Comparison of ENCODE assay signal across 17 cellular contexts in the genomic region with DNA sequence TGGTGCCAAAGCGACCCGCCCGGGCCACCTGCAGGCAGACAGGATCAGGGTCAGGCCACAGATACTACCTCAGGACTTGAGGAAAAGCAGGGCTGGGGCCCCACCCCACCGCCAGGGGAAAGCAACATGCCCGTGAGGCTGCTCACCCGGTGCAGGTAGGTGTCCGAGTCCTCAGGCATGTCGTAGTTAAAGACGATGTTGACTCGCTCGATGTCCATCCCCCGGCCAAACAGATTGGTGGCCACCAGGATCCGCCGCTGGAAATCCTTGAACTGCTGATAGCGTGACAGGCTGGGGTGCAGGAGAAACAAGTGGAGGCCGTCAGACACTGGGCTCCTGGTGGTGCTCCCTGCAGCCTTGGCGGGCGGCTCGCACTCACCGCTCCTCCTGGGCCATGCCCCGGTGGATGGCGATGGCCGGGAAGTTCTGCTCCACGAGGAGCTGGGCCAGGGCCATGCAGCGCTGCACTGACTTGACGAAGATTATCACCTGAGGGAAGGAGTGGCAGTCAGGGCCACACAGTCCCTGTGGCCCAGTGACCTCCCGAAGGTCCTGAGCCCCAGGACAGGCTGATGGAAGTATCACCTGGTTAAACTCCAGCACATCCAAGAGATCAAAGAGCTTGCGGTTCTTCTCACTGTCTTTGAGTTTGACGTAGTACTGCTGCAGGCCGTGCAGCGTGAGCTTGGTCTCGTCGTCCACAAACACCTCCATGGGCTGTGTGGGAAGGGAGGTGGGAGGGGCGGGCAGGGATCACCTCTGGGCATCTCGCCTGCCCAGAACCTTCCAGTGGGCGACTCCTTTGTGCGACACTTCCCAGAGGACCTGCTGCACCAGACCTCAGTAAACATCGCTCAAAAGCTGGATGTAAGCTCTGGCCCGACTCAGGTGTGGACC. TPM values are rescaled to one million over a fixed set of nuclear protein-coding genes. Genes with fewer than 3 reads are reported as not detected.
A peak's percentile ranks its signal among the peaks of the same experiment; 100 is the strongest.
DNase-seq lines count a peak whose midpoint lies in the region; ATAC-seq, FAIRE-seq and TF ChIP-seq lines count a peak whose summit lies in the region.
"Had no signal": no experiment of that assay in that cellular context is flagged by ENCODE, and none has a peak within 500 bp of the region (broad histone marks: within the 10 kb centered on the region; RNA-seq: fewer than 3 reads in every experiment).

No MANE protein-coding gene starts in this region.

- peaks cover 0 to 2% (median 0%) of the 10 kb centered on the region in 3 donors for H3K27me3 Mint-ChIP-seq in CD14-positive monocyte (ENCODE audit: low read depth in 3 of 3)
- H3K27me3 Mint-ChIP-seq in endothelial cell (ENCODE audit: unreplicated experiment), result peaks cover 11% of the 10 kb centered on the region
- H3K27me3 Mint-ChIP-seq: activated CD4-positive, alpha-beta T cell treated with anti-CD3 and anti-CD28 coated beads, Interleukin-2, amount 10 ng/mL, durations not matched to agents 24 days and 14 days; dendritic cell treated with granulocyte-macrophage colony-stimulating factor and Interleukin-4, amounts not matched to agents 40 ng/mL and 50 ng/mL, for 4 days had no signal

- H3K9me3 ChIP-seq in ascending aorta (no peaks in the 10 kb centered on the region), psoas muscle (no peaks in the 10 kb centered on the region)

- no peak for DNase-seq in CD14-positive monocyte (ENCODE audit: low spot score)
- no peak for DNase-seq in GM12891 (ENCODE audit: insufficient read length, low spot score)
- DNase-seq in T-helper 9 cell, result peak; percentile 48
- DNase-seq in endothelial cell (ENCODE audit: low spot score), result no peak
- no peak for DNase-seq in ascending aorta (ENCODE audit: low spot score in 2 of 2)
- no peak for DNase-seq in psoas muscle
- no peak for DNase-seq in NCI-H2081 (lab: John Stamatoyannopoulos, UW)
- DNase-seq: activated CD4-positive, alpha-beta T cell treated with anti-CD3 and anti-CD28 coated beads, Interleukin-2, amount 10 ng/mL, durations not matched to agents 24 days and 14 days; amygdala; H9; NCI-H2171 treated with DMSO at 0.1 percent for 48 hours; nephron progenitor cell had no signal

- H3K36me3 Mint-ChIP-seq in CD14-positive monocyte (peaks cover 67 to 91% of the 10 kb centered on the region in 2 donors), endothelial cell (ENCODE audit: low read depth, unreplicated experiment) (peaks cover 33% of the 10 kb centered on the region)

- H3K9me3 Mint-ChIP-seq in CD14-positive monocyte (peaks cover 0 to 3% (median 2%) of the 10 kb centered on the region in 7 donors), endothelial cell (ENCODE audit: unreplicated experiment) (no peaks in the 10 kb centered on the region)
- H3K9me3 Mint-ChIP-seq: activated CD4-positive, alpha-beta T cell treated with anti-CD3 and anti-CD28 coated beads, Interleukin-2, amount 10 ng/mL, durations not matched to agents 24 days and 14 days; dendritic cell treated with granulocyte-macrophage colony-stimulating factor and Interleukin-4, amounts not matched to agents 40 ng/mL and 50 ng/mL, for 4 days; H9; nephron progenitor cell had no signal

- TF ChIP-seq CTCF in CD14-positive monocyte (IDR thresholded peaks at IDR 0.05) (no peak), endothelial cell (IDR thresholded peaks at IDR 0.05; ENCODE audit: unreplicated experiment) (no peak), ascending aorta (IDR thresholded peaks at IDR 0.05) (no peak), psoas muscle (IDR thresholded peaks at IDR 0.05) (no peak)

- no peaks in the 10 kb centered on the region for H3K27me3 ChIP-seq in ascending aorta
- no peaks in the 10 kb centered on the region for H3K27me3 ChIP-seq in psoas muscle (ENCODE audit: insufficient read depth in 3 of 3, low read length in 2 of 3)

- H3K4me1 ChIP-seq in ascending aorta (peaks cover 0 to 15% of the 10 kb centered on the region in 2 donors), psoas muscle (peaks cover 6% of the 10 kb centered on the region)

- peak overlapping the region in 6 of 7 donors; percentile 30 to 69 (median 64) for H3K27ac Mint-ChIP-seq in CD14-positive monocyte
- no peak overlapping the region for H3K27ac Mint-ChIP-seq in endothelial cell (ENCODE audit: unreplicated experiment)
- H3K27ac Mint-ChIP-seq: dendritic cell treated with granulocyte-macrophage colony-stimulating factor and Interleukin-4, amounts not matched to agents 40 ng/mL and 50 ng/mL, for 4 days; nephron progenitor cell had no signal

- intact Hi-C loops in CD14-positive monocyte (cut with micrococcal nuclease) (loop anchor here in 1 of 2 donors (10.0 kb wide), 1 partner anchor 265 kb away; no protein-coding TSS in a partner anchor), ascending aorta (cut with DNase I) (loop anchor here (5.0 kb wide), 1 partner anchor 62 kb away; no protein-coding TSS in a partner anchor), psoas muscle (cut with DNase I) (loop anchor here in 1 of 2 donors (5.0 kb wide), 2 partner anchors 47 to 267 kb away; no protein-coding TSS in a partner anchor)

- H3K4me3 ChIP-seq in ascending aorta (no peak overlapping the region), psoas muscle (no peak overlapping the region)

- H3K4me1 Mint-ChIP-seq in CD14-positive monocyte, result peaks cover 8% of the 10 kb centered on the region
- H3K4me1 Mint-ChIP-seq in endothelial cell (ENCODE audit: unreplicated experiment), result peaks cover 3% of the 10 kb centered on the region

- no peak for FAIRE-seq in GM12891 (lab: Jason Lieb, UNC)
- FAIRE-seq: G401.6 had no signal

- TF ChIP-seq POLR2A in GM12891 (IDR thresholded peaks at IDR 0.05; ENCODE audit: low read depth, low read length), result peak; percentile 51

- H3K4me3 Mint-ChIP-seq in CD14-positive monocyte (no peak overlapping the region), endothelial cell (ENCODE audit: unreplicated experiment) (peak overlapping the region; percentile 81)
- H3K4me3 Mint-ChIP-seq: activated CD4-positive, alpha-beta T cell treated with anti-CD3 and anti-CD28 coated beads, Interleukin-2, amount 10 ng/mL, durations not matched to agents 24 days and 14 days; dendritic cell treated with granulocyte-macrophage colony-stimulating factor and Interleukin-4, amounts not matched to agents 40 ng/mL and 50 ng/mL, for 4 days; H9; nephron progenitor cell had no signal

- peaks cover 82 to 89% of the 10 kb centered on the region in 2 donors for H3K36me3 ChIP-seq in ascending aorta
- peaks cover 12 to 84% of the 10 kb centered on the region in 2 donors for H3K36me3 ChIP-seq in psoas muscle (ENCODE audit: insufficient read depth in 1 of 2, low read depth in 1 of 2)

- 89 to 91% (median 91%) methylated on average over 37 to 39 of the region's 39 CpGs for WGBS in psoas muscle, 3 donors

- no peak overlapping the region for H3K27ac ChIP-seq in ascending aorta
- H3K27ac ChIP-seq in psoas muscle, result no peak overlapping the region
- H3K27ac ChIP-seq: HL-60 had no signal

- no peak for ATAC-seq in psoas muscle
- ATAC-seq in GM21390 (IDR thresholded peaks at IDR 0.05; ENCODE audit: unreplicated experiment), result no peak
- ATAC-seq: left lobe of liver had no signal

TF ChIP-seq in GM12891, 5 proteins besides CTCF, POLR2A, EP300 and RAD21:
- TF ChIP-seq POU2F2 (IDR thresholded peaks at IDR 0.05; ENCODE audit: low read depth, low read length) (peak; percentile 29), POLR2AphosphoS5 (IDR thresholded peaks at IDR 0.05; ENCODE audit: low read depth, low read length) (no peak; the same call in none of the 2 replicates)

RNA-seq across cellular contexts. Expression of a gene that starts 9.7 kb away (rescaled TPM):
- polyA plus RNA-seq in CD14-positive monocyte, result 10 to 100 TPM; 78.7 to 83.5 TPM
- polyA plus RNA-seq in GM12891 (2012; ENCODE audit: low read depth, missing spikeins), result 153 TPM
- total RNA-seq in endothelial cell (ENCODE audit: unreplicated experiment), result 81.1 TPM
- total RNA-seq in ascending aorta, result 83.4 TPM
- total RNA-seq in psoas muscle, result 10 to 100 TPM; 14.8 to 32.4 (median 26.6) TPM
- polyA plus RNA-seq in psoas muscle, result 10 to 100 TPM; 38.7 to 93.0 (median 45.3) TPM

RNA-seq across cellular contexts. Expression of a gene that starts 23.7 kb away (rescaled TPM):
- polyA plus RNA-seq in CD14-positive monocyte (10 to 100 TPM; 49.5 to 49.6 TPM), psoas muscle (10 to 100 TPM; 40.7 to 69.2 (median 62.9) TPM)
- 77.0 TPM for polyA plus RNA-seq in GM12891 (2012; ENCODE audit: low read depth, missing spikeins)
- total RNA-seq in endothelial cell (ENCODE audit: unreplicated experiment) (207 TPM), ascending aorta (231 TPM), psoas muscle (100 to 1,000 TPM in 2 of 4 donors, 10 to 100 TPM in 2; 61.1 to 136 (median 102) TPM)

RNA-seq across cellular contexts. Expression of a gene that starts 28.2 kb away (rescaled TPM):
- polyA plus RNA-seq in CD14-positive monocyte (100 to 1,000 TPM; 259 to 279 TPM), psoas muscle (10 to 100 TPM; 15.6 to 40.2 (median 28.5) TPM)
- 59.8 TPM for polyA plus RNA-seq in GM12891 (2012; ENCODE audit: low read depth, missing spikeins)
- total RNA-seq in endothelial cell (ENCODE audit: unreplicated experiment) (12.8 TPM), ascending aorta (201 TPM), psoas muscle (10 to 100 TPM; 20.8 to 57.6 (median 40.1) TPM)
